In the genomic region with DNA sequence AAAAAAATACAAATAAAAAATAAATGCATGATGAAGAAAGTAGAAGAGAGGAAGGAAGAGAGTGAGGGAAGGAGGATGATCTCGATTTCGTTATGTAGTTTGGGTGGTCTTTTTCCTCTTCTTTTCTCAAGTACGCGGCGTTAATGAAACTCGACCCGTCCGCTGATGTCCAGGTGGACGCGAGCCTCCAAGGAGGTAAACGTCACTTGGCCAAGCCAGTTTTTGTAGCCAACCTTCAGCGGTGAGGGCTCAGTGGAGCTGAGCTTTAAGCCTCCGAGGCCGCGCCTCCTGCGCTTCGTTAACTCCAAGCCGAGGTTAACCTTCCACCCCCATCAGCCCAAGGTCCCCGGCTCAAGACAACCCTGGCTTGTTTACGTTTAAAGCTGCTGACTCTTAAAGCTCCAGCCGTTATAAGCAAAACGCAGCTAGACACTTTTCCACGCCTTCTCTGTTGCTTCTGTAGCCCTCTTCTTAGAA, we compare ENCODE assay signal across 8 cellular contexts. TPM values are rescaled to one million over a fixed set of nuclear protein-coding genes. Genes with fewer than 3 reads are reported as not detected.
A peak's percentile ranks its signal among the peaks of the same experiment; 100 is the strongest.
DNase-seq lines count a peak whose midpoint lies in the region; ATAC-seq and TF ChIP-seq lines count a peak whose summit lies in the region.

No MANE protein-coding gene starts in this region.

- peak overlapping the region; percentile 85 for H3K4me3 Mint-ChIP-seq in activated T-cell treated with anti-CD3 and anti-CD28 coated beads, Interleukin-2, amount 50 U/mL, for 24 hours

- H3K9me3 ChIP-seq in neuron (ENCODE audit: low read length) = no peaks in the 10 kb centered on the region

- no peaks in the 10 kb centered on the region for H3K9me3 Mint-ChIP-seq in activated T-cell treated with anti-CD3 and anti-CD28 coated beads, Interleukin-2, amount 50 U/mL, for 24 hours

- peak overlapping the region; percentile 83 for H3K27ac Mint-ChIP-seq in activated T-cell treated with anti-CD3 and anti-CD28 coated beads, Interleukin-2, amount 50 U/mL, for 24 hours

- peaks cover 36% of the 10 kb centered on the region for H3K4me1 Mint-ChIP-seq in activated T-cell treated with anti-CD3 and anti-CD28 coated beads, Interleukin-2, amount 50 U/mL, for 24 hours (ENCODE audit: low read depth)

- ATAC-seq in HG03457 (IDR thresholded peaks at IDR 0.05; ENCODE audit: unreplicated experiment) (no peak), GM18517 (IDR thresholded peaks at IDR 0.05; ENCODE audit: unreplicated experiment) (no peak)

- peaks cover 5% of the 10 kb centered on the region for H3K27me3 ChIP-seq in neuron (ENCODE audit: insufficient read depth, low read length)

- H3K4me3 ChIP-seq in fibroblast of the aortic adventitia (ENCODE audit: low read depth, low read length) (peak overlapping the region; percentile 94), neuron (ENCODE audit: low read length) (peak overlapping the region; percentile 60)

- peaks cover 8% of the 10 kb centered on the region for H3K4me1 ChIP-seq in neuron (ENCODE audit: insufficient read depth, low read length)

- DNase-seq in activated gamma-delta T cell treated with Interleukin-2 at 50 U/mL for 16 hours (peak; percentile 31), activated gamma-delta T cell (lab: John Stamatoyannopoulos, UW) (no peak), NCI-H1105 treated with DMSO at 0.1 percent for 48 hours (lab: John Stamatoyannopoulos, UW) (peak; percentile 56), fibroblast of the aortic adventitia (ENCODE audit: low read depth) (peak; percentile 23)
- DNase-seq in activated T-cell treated with anti-CD3 and anti-CD28 coated beads, Interleukin-2, amount 50 U/mL, for 24 hours = peak; percentile 60

- peaks cover 13% of the 10 kb centered on the region for H3K36me3 Mint-ChIP-seq in activated T-cell treated with anti-CD3 and anti-CD28 coated beads, Interleukin-2, amount 50 U/mL, for 24 hours (ENCODE audit: low read depth)

- no peak for TF ChIP-seq CTCF in fibroblast of the aortic adventitia (IDR thresholded peaks at IDR 0.05; ENCODE audit: insufficient read depth, low read length)

- no peaks in the 10 kb centered on the region for H3K36me3 ChIP-seq in neuron (ENCODE audit: insufficient read depth, low read length)

- no peaks in the 10 kb centered on the region for H3K27me3 Mint-ChIP-seq in activated T-cell treated with anti-CD3 and anti-CD28 coated beads, Interleukin-2, amount 50 U/mL, for 24 hours

- H2AFZ ChIP-seq in neuron (ENCODE audit: low read depth, low read length) = peak overlapping the region; percentile 83

RNA-seq across cellular contexts. Expression of gene ITPR2, which starts 0.7 kb away (rescaled TPM):
- total RNA-seq in fibroblast of the aortic adventitia (ENCODE audit: low replicate concordance) = 15.5 and 79.5 TPM in 2 replicates
